In the genomic region with DNA sequence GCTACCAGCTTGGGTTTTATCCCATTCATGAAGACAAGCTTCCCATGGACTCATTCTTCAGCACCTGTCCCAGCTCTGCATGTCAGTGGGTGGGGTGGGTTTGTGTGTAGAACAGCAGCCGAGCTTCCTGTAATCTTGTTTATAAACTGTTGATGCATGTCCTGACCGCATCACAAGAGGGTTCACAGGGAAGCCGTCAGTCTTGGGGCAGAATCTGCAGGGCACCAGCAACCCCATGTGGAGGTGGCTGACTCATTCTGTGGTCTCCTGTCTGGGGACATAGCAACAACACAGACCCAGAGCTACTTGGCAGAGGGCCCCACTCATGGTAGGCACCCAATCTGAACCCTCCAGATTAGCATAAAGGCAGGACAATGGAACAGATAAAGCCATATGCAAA, we compare ENCODE assay signal across 8 cellular contexts. TPM values are rescaled to one million over a fixed set of nuclear protein-coding genes. Genes with fewer than 3 reads are reported as not detected.
DNase-seq lines count a peak whose midpoint lies in the region; ATAC-seq and TF ChIP-seq lines count a peak whose summit lies in the region.

No MANE protein-coding gene starts in this region.

- TF ChIP-seq POLR2A in esophagus muscularis mucosa (IDR thresholded peaks at IDR 0.05; ENCODE audit: low read depth): no peak

- H3K9me3 ChIP-seq in esophagus muscularis mucosa: no peaks in the 10 kb centered on the region

- peak; percentile 34 for TF ChIP-seq CTCF in GM12875 (IDR thresholded peaks at IDR 0.05; ENCODE audit: borderline replicate concordance, insufficient read depth, low read depth, low read length)
- no peak for TF ChIP-seq CTCF in esophagus muscularis mucosa (IDR thresholded peaks at IDR 0.05)

- H3K4me3 ChIP-seq in GM12875 (ENCODE audit: low read depth, low read length) (no peak overlapping the region), skeletal muscle cell (ENCODE audit: low read depth, low read length) (no peak overlapping the region), esophagus muscularis mucosa (no peak overlapping the region)

- ATAC-seq in HG02588 (IDR thresholded peaks at IDR 0.05; ENCODE audit: unreplicated experiment) (peak; percentile 83), GM18519 (IDR thresholded peaks at IDR 0.05; ENCODE audit: low FRiP score, unreplicated experiment) (no peak)

- no peaks in the 10 kb centered on the region for H3K27me3 ChIP-seq in esophagus muscularis mucosa

- peak overlapping the region; percentile 83 for H3K27ac ChIP-seq in epithelial cell of prostate
- no peak overlapping the region for H3K27ac ChIP-seq in esophagus muscularis mucosa (replicated peaks in 1 of 4)

- intact Hi-C loops in esophagus muscularis mucosa (cut with DNase I): no loop called here

- no peak for TF ChIP-seq EP300 in esophagus muscularis mucosa (IDR thresholded peaks at IDR 0.05)

- peaks cover 6 to 26% (median 18%) of the 10 kb centered on the region in 4 donors for H3K4me1 ChIP-seq in esophagus muscularis mucosa

- peak; percentile 30 for DNase-seq in NCI-H146 treated with DMSO at 0.1 percent for 48 hours (lab: John Stamatoyannopoulos, UW; ENCODE audit: unreplicated experiment)
- peak; percentile 82 to 84 for DNase-seq in activated CD4-positive, alpha-beta T cell treated with anti-CD3 and anti-CD28 coated beads, Interleukin-2, amount 50 U/mL, for 4 hours
- peak; percentile 85 for DNase-seq in epithelial cell of prostate (ENCODE audit: low read depth, low spot score)
- peak; percentile 62 for DNase-seq in skeletal muscle cell (ENCODE audit: low read depth)
- no peak for DNase-seq in esophagus muscularis mucosa (ENCODE audit: extremely low spot score)

- no CpG with 5 or more reads among the region's 3 CpGs for WGBS in esophagus muscularis mucosa

- H3K36me3 ChIP-seq in esophagus muscularis mucosa: no peaks in the 10 kb centered on the region

RNA-seq across cellular contexts. Expression of a gene that starts 35.6 kb away (rescaled TPM):
- total RNA-seq in esophagus muscularis mucosa: 10 to 100 TPM in 1 of 4 donors, 1 to 10 TPM in 3; 1.5 to 11.2 (median 7.3) TPM
